26 cellular contexts compared by ENCODE assay signal in genomic region chr19:32909257-32909656, GRCh38. TPM values are rescaled to one million over a fixed set of nuclear protein-coding genes. Genes with fewer than 3 reads are reported as not detected.
"Had no signal": no experiment of that assay in that cellular context is flagged by ENCODE, and none has a peak within 500 bp of the region (broad histone marks: within the 10 kb centered on the region; RNA-seq: fewer than 3 reads in every experiment).

No MANE protein-coding gene starts in this region.

- H3K4me1 ChIP-seq: colonic mucosa, heart left ventricle, spleen, testis, tibial nerve had no signal

- H3K27me3 ChIP-seq: colonic mucosa, heart left ventricle, neutrophil, spleen, testis, tibial nerve had no signal

- H3K36me3 ChIP-seq: colonic mucosa, neutrophil had no signal

- DNase-seq: colonic mucosa; effector CD4-positive, alpha-beta T cell; endodermal cell; heart left ventricle; hypothalamus; kidney glomerular epithelial cell; naive thymus-derived CD4-positive, alpha-beta T cell; nephron progenitor cell; posterior cingulate gyrus; spleen; stimulated activated CD4-positive, alpha-beta T cell treated with anti-CD3 and anti-CD28 coated beads, Interleukin-15, amount 100 ng/mL, for 24 hours; stimulated activated CD4-positive, alpha-beta T cell treated with anti-CD3 and anti-CD28 coated beads, Interleukin-1b, Interleukin-23, amount 100 ng/mL, for 48 hours; stimulated activated CD4-positive, alpha-beta T cell treated with anti-CD3 and anti-CD28 coated beads, Interleukin-4, amount 100 ng/mL, for 24 hours; stimulated activated naive B cell treated with anti-CD40 and anti-IgM and Interleukin-4, amounts not matched to agents 10 μg/mL and 1 μg/mL and 100 μg/mL, for 72 hours; stimulated activated naive CD8-positive, alpha-beta T cell treated with anti-CD3 and anti-CD28 coated beads, Interleukin-15, amount 100 ng/mL, for 72 hours; testis had no signal

- H3K4me1 Mint-ChIP-seq: endodermal cell; nephron progenitor cell; stimulated activated naive B cell treated with anti-CD40 and anti-IgM and Interleukin-4, amounts not matched to agents 10 μg/mL and 1 μg/mL and 100 μg/mL, for 72 hours; stimulated activated naive CD8-positive, alpha-beta T cell treated with anti-CD3 and anti-CD28 coated beads, Interleukin-15, amount 100 ng/mL, for 72 hours had no signal

- ATAC-seq: heart left ventricle; naive thymus-derived CD4-positive, alpha-beta T cell; sciatic nerve; stimulated activated naive B cell treated with anti-CD40 and anti-IgM and Interleukin-4, amounts not matched to agents 10 μg/mL and 1 μg/mL and 100 μg/mL, for 72 hours; stimulated activated naive CD8-positive, alpha-beta T cell treated with anti-CD3 and anti-CD28 coated beads, Interleukin-15, amount 100 ng/mL, for 72 hours had no signal

- FAIRE-seq: endothelial cell of umbilical vein, frontal cortex, islet of Langerhans, urothelium cell line had no signal

- H3K27ac ChIP-seq: colonic mucosa, heart left ventricle, neutrophil, spleen, testis, tibial nerve had no signal

- H3K27ac Mint-ChIP-seq: endodermal cell; nephron progenitor cell; stimulated activated naive B cell treated with anti-CD40 and anti-IgM and Interleukin-4, amounts not matched to agents 10 μg/mL and 1 μg/mL and 100 μg/mL, for 72 hours had no signal

- H3K4me3 Mint-ChIP-seq: endodermal cell; naive thymus-derived CD4-positive, alpha-beta T cell; nephron progenitor cell; stimulated activated naive B cell treated with anti-CD40 and anti-IgM and Interleukin-4, amounts not matched to agents 10 μg/mL and 1 μg/mL and 100 μg/mL, for 72 hours; stimulated activated naive CD8-positive, alpha-beta T cell treated with anti-CD3 and anti-CD28 coated beads, Interleukin-15, amount 100 ng/mL, for 72 hours had no signal

- H3K4me3 ChIP-seq: colonic mucosa, heart left ventricle, spleen, testis, tibial nerve had no signal

- H3K9me3 ChIP-seq: colonic mucosa, neutrophil, testis had no signal

RNA-seq across cellular contexts. Expression of gene SLC7A9, which starts 39.7 kb away (rescaled TPM):
- total RNA-seq: endothelial cell of umbilical vein, glomerular endothelial cell, heart left ventricle, mononuclear cell, pulmonary artery endothelial cell had no signal
- polyA plus RNA-seq: naive thymus-derived CD4-positive, alpha-beta T cell had no signal
